9 cellular contexts compared by ENCODE assay signal in genomic region chrX:51803833-51804232, GRCh38.
A peak's percentile ranks its signal among the peaks of the same experiment; 100 is the strongest.
DNase-seq lines count a peak whose midpoint lies in the region; ATAC-seq and TF ChIP-seq lines count a peak whose summit lies in the region.
"Had no signal": no experiment of that assay in that cellular context is flagged by ENCODE, and none has a peak within 500 bp of the region (broad histone marks: within the 10 kb centered on the region; RNA-seq: fewer than 3 reads in every experiment).

No MANE protein-coding gene starts in this region.

- no peak overlapping the region for H3K9ac ChIP-seq in HUES6 (ENCODE audit: low read length)

- H3K36me3 ChIP-seq in HUES6 (ENCODE audit: control insufficient read depth, insufficient read depth, low read length) (peaks cover 13% of the 10 kb centered on the region), mucosa of descending colon (ENCODE audit: low read depth) (no peaks in the 10 kb centered on the region)

- H3K36me3 Mint-ChIP-seq in central memory CD8-positive, alpha-beta T cell (ENCODE audit: insufficient read depth) = peaks cover 7% of the 10 kb centered on the region

- no peak for DNase-seq in AG10803 (ENCODE audit: low read depth)
- DNase-seq in central memory CD8-positive, alpha-beta T cell (ENCODE audit: low spot score in 2 of 2) = no peak
- no peak for DNase-seq in mucosa of descending colon
- DNase-seq in AML-193 (lab: John Stamatoyannopoulos, UW) = no peak
- no peak for DNase-seq in cerebellar cortex (ENCODE audit: low spot score)
- DNase-seq in NCI-H69 (lab: John Stamatoyannopoulos, UW) = no peak

- no peak overlapping the region for H3K27ac ChIP-seq in HUES6 (ENCODE audit: low read depth, low read length)

- no peaks in the 10 kb centered on the region for H3K27me3 Mint-ChIP-seq in central memory CD8-positive, alpha-beta T cell

- H3K27me3 ChIP-seq in HUES6 (ENCODE audit: control insufficient read depth, insufficient read depth, low read length) = no peaks in the 10 kb centered on the region
- H3K27me3 ChIP-seq: spleen had no signal

- peak overlapping the region; percentile 97 for H3K27ac Mint-ChIP-seq in central memory CD8-positive, alpha-beta T cell (ENCODE audit: low read depth)

- H3K4me1 Mint-ChIP-seq in central memory CD8-positive, alpha-beta T cell = peaks cover 26% of the 10 kb centered on the region

- H3K4me3 ChIP-seq in AG10803 (ENCODE audit: low read length) = peak overlapping the region; percentile 80
- H3K4me3 ChIP-seq in HUES6 (ENCODE audit: low read depth, low read length) = peak overlapping the region; percentile 83
- H3K4me3 ChIP-seq in mucosa of descending colon = no peak overlapping the region

- H3K9me3 Mint-ChIP-seq in central memory CD8-positive, alpha-beta T cell = no peaks in the 10 kb centered on the region

- H3K4me3 Mint-ChIP-seq in central memory CD8-positive, alpha-beta T cell = peak overlapping the region; percentile 95

- H3K9me3 ChIP-seq in HUES6 (ENCODE audit: control insufficient read depth, insufficient read depth, low read depth, low read length) (no peaks in the 10 kb centered on the region), mucosa of descending colon (no peaks in the 10 kb centered on the region)
- H3K9me3 ChIP-seq: spleen had no signal

- no peak for ATAC-seq in central memory CD8-positive, alpha-beta T cell (replicated peaks; ENCODE audit: extremely low read depth, poor library complexity, severe bottlenecking)
- peak; percentile 21 for ATAC-seq in mucosa of descending colon
- ATAC-seq in GM21367 (IDR thresholded peaks at IDR 0.05; ENCODE audit: unreplicated experiment) = no peak

- peaks cover 3% of the 10 kb centered on the region; the same call in 1 of the 2 replicates for H3K4me1 ChIP-seq in HUES6 (ENCODE audit: control insufficient read depth, insufficient read depth, low read length)
- no peaks in the 10 kb centered on the region for H3K4me1 ChIP-seq in mucosa of descending colon (ENCODE audit: low read depth)

- TF ChIP-seq CTCF in AG10803 (conservative IDR thresholded peaks at IDR 0.05; ENCODE audit: low read length) (no peak), mucosa of descending colon (IDR thresholded peaks at IDR 0.05) (no peak)

- intact Hi-C loops in mucosa of descending colon (cut with DNase I, micrococcal nuclease) = no loop called here
